In the genomic region with DNA sequence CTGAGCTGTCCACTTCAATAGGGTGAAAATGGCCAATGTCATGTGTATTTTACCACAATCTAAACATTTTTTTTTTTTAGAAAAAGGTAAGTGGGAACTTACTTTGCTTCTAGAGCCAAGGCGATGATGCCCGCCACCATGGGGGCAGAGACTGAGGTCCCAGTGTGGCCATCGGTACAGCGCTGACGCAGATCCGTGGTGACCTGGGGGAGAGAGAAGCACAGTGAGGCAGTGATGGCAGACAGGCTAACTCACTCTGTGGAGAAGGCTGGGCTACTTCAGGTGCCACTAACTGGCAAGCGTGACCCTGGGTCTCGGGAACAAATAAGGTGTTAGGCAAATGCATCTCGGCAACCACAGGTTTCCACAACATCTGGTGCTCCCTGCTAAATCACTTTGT, we compare ENCODE assay signal across 29 cellular contexts.
"Had no signal": no experiment of that assay in that cellular context is flagged by ENCODE, and none has a peak within 500 bp of the region (broad histone marks: within the 10 kb centered on the region; RNA-seq: fewer than 3 reads in every experiment).

No MANE protein-coding gene starts in this region.

- H3K27ac Mint-ChIP-seq: activated CD8-positive, alpha-beta T cell treated with anti-CD3 and anti-CD28 coated beads for 36 hours; activated naive CD4-positive, alpha-beta T cell treated with anti-CD3 and anti-CD28 coated beads, Interleukin-2, amount 10 ng/mL, durations not matched to agents 7 days and 5 days; activated naive CD4-positive, alpha-beta T cell treated with anti-CD3 and anti-CD28 coated beads, Interleukin-2, amount 50 U/mL, for 72 hours; activated naive CD8-positive, alpha-beta T cell treated with anti-CD3 and anti-CD28 coated beads, Interleukin-2, amount 10 ng/mL, durations not matched to agents 7 days and 5 days; activated T-helper 17 cell treated with anti-CD3 and anti-CD28 coated beads, Interleukin-2, amount 50 U/mL, for 72 hours; brain; T-helper 17 cell; T-helper 2 cell treated with Interferon-gamma antibody and Interleukin-4, amounts not matched to agents 5 μg/mL and 100 μg/mL, for 36 hours had no signal

- H3K4me3 Mint-ChIP-seq: activated CD8-positive, alpha-beta T cell treated with anti-CD3 and anti-CD28 coated beads for 36 hours; activated naive CD4-positive, alpha-beta T cell treated with anti-CD3 and anti-CD28 coated beads, Interleukin-2, amount 10 ng/mL, durations not matched to agents 7 days and 5 days; activated naive CD8-positive, alpha-beta T cell treated with anti-CD3 and anti-CD28 coated beads, Interleukin-2, amount 10 ng/mL, durations not matched to agents 7 days and 5 days; activated T-cell treated with anti-CD3 and anti-CD28 coated beads, Interleukin-2, amount 50 U/mL, for 4 hours; activated T-helper 17 cell treated with anti-CD3 and anti-CD28 coated beads, Interleukin-2, amount 50 U/mL, for 72 hours; brain; T-helper 17 cell; T-helper 2 cell treated with Interferon-gamma antibody and Interleukin-4, amounts not matched to agents 5 μg/mL and 100 μg/mL, for 36 hours had no signal

- H3K36me3 ChIP-seq: ascending aorta, breast epithelium, cardiac muscle cell, colonic mucosa had no signal

- H3K4me1 ChIP-seq: ascending aorta, breast epithelium, colonic mucosa, heart left ventricle had no signal

- H3K27me3 ChIP-seq: ascending aorta, breast epithelium, cardiac muscle cell, colonic mucosa, heart left ventricle had no signal

- H3K36me3 Mint-ChIP-seq: activated naive CD4-positive, alpha-beta T cell treated with anti-CD3 and anti-CD28 coated beads, Interleukin-2, amount 10 ng/mL, durations not matched to agents 7 days and 5 days; activated naive CD4-positive, alpha-beta T cell treated with anti-CD3 and anti-CD28 coated beads, Interleukin-2, amount 50 U/mL, for 72 hours; activated naive CD8-positive, alpha-beta T cell treated with anti-CD3 and anti-CD28 coated beads, Interleukin-2, amount 10 ng/mL, durations not matched to agents 7 days and 5 days; brain had no signal

- H3K27me3 Mint-ChIP-seq: activated CD8-positive, alpha-beta T cell treated with anti-CD3 and anti-CD28 coated beads for 36 hours; brain had no signal

- H3K4me1 Mint-ChIP-seq: activated naive CD4-positive, alpha-beta T cell treated with anti-CD3 and anti-CD28 coated beads, Interleukin-2, amount 10 ng/mL, durations not matched to agents 7 days and 5 days; activated T-helper 17 cell treated with anti-CD3 and anti-CD28 coated beads, Interleukin-2, amount 50 U/mL, for 72 hours had no signal

- ATAC-seq: activated CD8-positive, alpha-beta T cell treated with anti-CD3 and anti-CD28 coated beads for 36 hours; activated naive CD4-positive, alpha-beta T cell treated with anti-CD3 and anti-CD28 coated beads, Interleukin-2, amount 50 U/mL, for 72 hours; activated T-cell treated with anti-CD3 and anti-CD28 coated beads, Interleukin-2, amount 50 U/mL, for 4 hours; activated T-helper 17 cell treated with anti-CD3 and anti-CD28 coated beads, Interleukin-2, amount 50 U/mL, for 72 hours; esophagus mucosa; heart left ventricle; T-helper 17 cell had no signal

- DNase-seq: activated CD4-positive, alpha-beta T cell treated with anti-CD3 and anti-CD28 coated beads for 48 hours; activated CD4-positive, alpha-beta T cell treated with anti-CD3 and anti-CD28 coated beads, Interleukin-2, amount 50 U/mL, for 1 hour; activated CD4-positive, alpha-beta T cell treated with anti-CD3 and anti-CD28 coated beads, Interleukin-2, amount 50 U/mL, for 48 hours; activated CD4-positive, CD25-positive, alpha-beta regulatory T cell; activated CD8-positive, alpha-beta memory T cell treated with anti-CD3 and anti-CD28 coated beads for 24 hours; activated CD8-positive, alpha-beta T cell treated with anti-CD3 and anti-CD28 coated beads for 36 hours; activated gamma-delta T cell; activated naive CD4-positive, alpha-beta T cell; activated naive CD4-positive, alpha-beta T cell treated with anti-CD3 and anti-CD28 coated beads, Interleukin-2, amount 10 ng/mL, durations not matched to agents 7 days and 5 days; activated naive CD8-positive, alpha-beta T cell treated with anti-CD3 and anti-CD28 coated beads, Interleukin-2, amount 10 ng/mL, durations not matched to agents 7 days and 5 days; activated T-cell treated with anti-CD3 and anti-CD28 coated beads, Interleukin-2, amount 50 U/mL, for 4 hours; central memory CD4-positive, alpha-beta T cell; cerebellar nuclear complex; colonic mucosa; effector CD8-positive, alpha-beta T cell; foreskin fibroblast; glutamatergic neuron; heart left ventricle; T-helper 1 cell; T-helper 17 cell; T1000 had no signal

- H3K27ac ChIP-seq: ascending aorta, breast epithelium, cardiac muscle cell, colonic mucosa, heart left ventricle had no signal

- H3K9me3 ChIP-seq: ascending aorta, breast epithelium, colonic mucosa, heart left ventricle had no signal

- H3K4me3 ChIP-seq: ascending aorta, breast epithelium, cardiac muscle cell, colonic mucosa, heart left ventricle had no signal

- H3K9me3 Mint-ChIP-seq: activated CD8-positive, alpha-beta T cell treated with anti-CD3 and anti-CD28 coated beads for 36 hours; activated naive CD4-positive, alpha-beta T cell treated with anti-CD3 and anti-CD28 coated beads, Interleukin-2, amount 10 ng/mL, durations not matched to agents 7 days and 5 days; activated naive CD4-positive, alpha-beta T cell treated with anti-CD3 and anti-CD28 coated beads, Interleukin-2, amount 50 U/mL, for 72 hours; activated naive CD8-positive, alpha-beta T cell treated with anti-CD3 and anti-CD28 coated beads, Interleukin-2, amount 10 ng/mL, durations not matched to agents 7 days and 5 days; activated T-cell treated with anti-CD3 and anti-CD28 coated beads, Interleukin-2, amount 50 U/mL, for 4 hours; activated T-helper 17 cell treated with anti-CD3 and anti-CD28 coated beads, Interleukin-2, amount 50 U/mL, for 72 hours; brain; T-helper 2 cell treated with Interferon-gamma antibody and Interleukin-4, amounts not matched to agents 5 μg/mL and 100 μg/mL, for 36 hours had no signal
